ENCODE assay signal across 8 cellular contexts in genomic region chr12:31518680-31519227, GRCh38.
DNase-seq lines count a peak whose midpoint lies in the region; ATAC-seq, FAIRE-seq and TF ChIP-seq lines count a peak whose summit lies in the region.

No MANE protein-coding gene starts in this region.

- H3K4me2 ChIP-seq in endothelial cell of umbilical vein (ENCODE audit: insufficient read depth, low read length) (peak overlapping the region; percentile 71), neuronal stem cell (ENCODE audit: insufficient read depth, low read length, poor library complexity, severe bottlenecking) (no peak overlapping the region)

- H2BK120ac ChIP-seq in neuronal stem cell (ENCODE audit: low read depth, low read length) = no peak overlapping the region

- H2BK5ac ChIP-seq in neuronal stem cell (ENCODE audit: low read length) = no peak overlapping the region

- H4K91ac ChIP-seq in neuronal stem cell (ENCODE audit: low read depth, low read length, poor library complexity) = no peak overlapping the region

- H2AK5ac ChIP-seq in neuronal stem cell (ENCODE audit: low read depth, low read length) = no peak overlapping the region

- H3K18ac ChIP-seq in neuronal stem cell (ENCODE audit: low read length) = no peak overlapping the region

- no peaks in the 10 kb centered on the region for H4K20me1 ChIP-seq in endothelial cell of umbilical vein (replicated peaks; ENCODE audit: control insufficient read depth, extremely low read depth, insufficient read depth, low read length)

- peaks cover 41% of the 10 kb centered on the region for H3K4me1 ChIP-seq in endothelial cell of umbilical vein (ENCODE audit: control insufficient read depth, extremely low read depth, insufficient read depth, low read length)
- H3K4me1 ChIP-seq in neuronal stem cell (ENCODE audit: control insufficient read depth in 2 of 2, insufficient read depth in 1 of 2, low read depth in 1 of 2, low read length in 2 of 2) = peaks cover 15 to 24% of the 10 kb centered on the region in 2 donors
- peaks cover 8 to 40% (median 20%) of the 10 kb centered on the region in 4 donors for H3K4me1 ChIP-seq in stomach

- no peaks in the 10 kb centered on the region for H3K79me1 ChIP-seq in neuronal stem cell (ENCODE audit: low read depth, low read length)

- H3K9me3 ChIP-seq in endothelial cell of umbilical vein (replicated peaks; ENCODE audit: control insufficient read depth, insufficient read depth, low read length) (no peaks in the 10 kb centered on the region), neuronal stem cell (replicated peaks in 1 of 2; ENCODE audit: control insufficient read depth in 2 of 2, insufficient read depth in 1 of 2, low read depth in 1 of 2, low read length in 2 of 2) (no peaks in the 10 kb centered on the region), stomach (no peaks in the 10 kb centered on the region)

- ATAC-seq in HG03039 (IDR thresholded peaks at IDR 0.05; ENCODE audit: unreplicated experiment) (no peak), HG03521 (IDR thresholded peaks at IDR 0.05; ENCODE audit: unreplicated experiment) (no peak)

- no peak overlapping the region for H3K4ac ChIP-seq in neuronal stem cell (ENCODE audit: low read length)

- no peak overlapping the region for H2BK15ac ChIP-seq in neuronal stem cell (ENCODE audit: low read length)

- H2BK12ac ChIP-seq in neuronal stem cell (ENCODE audit: low read length) = no peak overlapping the region

- H3K36me3 ChIP-seq in endothelial cell of umbilical vein (ENCODE audit: control insufficient read depth in 2 of 2, extremely low read depth in 1 of 2, insufficient read depth in 2 of 2, low read length in 2 of 2) (no peaks in the 10 kb centered on the region), neuronal stem cell (replicated peaks in 1 of 2; ENCODE audit: control insufficient read depth in 2 of 2, insufficient read depth in 2 of 2, low read length in 2 of 2) (peaks cover 0 to 2% of the 10 kb centered on the region in 2 donors), stomach (no peaks in the 10 kb centered on the region)

- no peak overlapping the region for H2AFZ ChIP-seq in endothelial cell of umbilical vein (ENCODE audit: low read depth, low read length)
- H2AFZ ChIP-seq in neuronal stem cell (ENCODE audit: low read length) = no peak overlapping the region

- peak overlapping the region; percentile 77 for H3K9ac ChIP-seq in endothelial cell of umbilical vein (replicated peaks; ENCODE audit: extremely low read depth, insufficient read depth, low read length)
- H3K9ac ChIP-seq in neuronal stem cell (ENCODE audit: low read depth, low read length, poor library complexity) = no peak overlapping the region

- no CpG with 5 or more reads among the region's 4 CpGs for WGBS in neuronal stem cell (ENCODE audit: extremely low coverage in 2 of 2, insufficient read length in 2 of 2, insufficient replicate concordance in 1 of 2), 2 donors
- WGBS in stomach, 5 donors = 42 to 64% (median 60%) methylated on average over 4 of the region's 4 CpGs

- TF ChIP-seq CTCF in endothelial cell of umbilical vein (IDR thresholded peaks at IDR 0.05; ENCODE audit: extremely low read depth in 1 of 2, insufficient read depth in 1 of 2, low read depth in 1 of 2, low read length in 2 of 2) (no peak), stomach (IDR thresholded peaks at IDR 0.05) (no peak)

- H3K27ac ChIP-seq in endothelial cell of umbilical vein (ENCODE audit: insufficient read depth, low read depth, low read length) = peak overlapping the region; percentile 97
- H3K27ac ChIP-seq in neuronal stem cell (replicated peaks; ENCODE audit: low read length) = peak overlapping the region; percentile 88
- H3K27ac ChIP-seq in stomach = no peak overlapping the region

- no peak for TF ChIP-seq POLR2A in endothelial cell of umbilical vein (IDR thresholded peaks at IDR 0.05; ENCODE audit: low read depth, low read length)
- no peak for TF ChIP-seq POLR2A in stomach (IDR thresholded peaks at IDR 0.05)

- no peak overlapping the region for H4K8ac ChIP-seq in neuronal stem cell (ENCODE audit: low read depth, low read length)

- intact Hi-C loops in endothelial cell of umbilical vein (cut with micrococcal nuclease) = loop anchor here (1.0 kb wide), 2 partner anchors 11 to 27 kb away; no protein-coding TSS in a partner anchor
- intact Hi-C loops in stomach (cut with DNase I; ENCODE audit: low total_unique reads) = no loop called here

- POLR2A ChIA-PET in endothelial cell of umbilical vein (lab: Charles Lee) = interaction anchor here (0.8 to 1.8 kb wide), 4 partner anchors 9 to 82 kb away, joined by 3 to 7 read pairs (median 4); no protein-coding TSS in a partner anchor

- CTCF ChIA-PET in endothelial cell of umbilical vein (lab: Charles Lee) = interaction anchor here (0.7 to 2.6 kb wide), 18 partner anchors 10 to 120 kb away, joined by 3 to 19 read pairs (median 4); partner anchors contain the start of gene DENND5B

- no peaks in the 10 kb centered on the region for H3K9me1 ChIP-seq in endothelial cell of umbilical vein (replicated peaks; ENCODE audit: control insufficient read depth, extremely low read depth, insufficient read depth, low read length)

- peaks cover 17% of the 10 kb centered on the region for H3K79me2 ChIP-seq in endothelial cell of umbilical vein (ENCODE audit: control insufficient read depth, insufficient read depth, low read length)

- FAIRE-seq in endothelial cell of umbilical vein (lab: Jason Lieb, UNC) = peak; percentile 96

- TF ChIP-seq EP300 in stomach (IDR thresholded peaks at IDR 0.05) = no peak

- H3K14ac ChIP-seq in neuronal stem cell (ENCODE audit: low read length) = no peak overlapping the region

- dilution Hi-C loops in endothelial cell of umbilical vein (cut with MboI; ENCODE audit: extremely low pct_ligation_motif_present, low sequenced_read_pairs) = no loop called here

- H3K4me3 ChIP-seq in endothelial cell of umbilical vein (replicated peaks in 1 of 3; ENCODE audit: insufficient read depth in 1 of 3, low read depth in 1 of 3, low read length in 3 of 3) (no peak overlapping the region), neuronal stem cell (ENCODE audit: low read length in 2 of 2) (no peak overlapping the region), stomach (no peak overlapping the region)

- H3K27me3 ChIP-seq in endothelial cell of umbilical vein (ENCODE audit: control insufficient read depth in 2 of 2, insufficient read depth in 2 of 2, low read length in 2 of 2) (no peaks in the 10 kb centered on the region), neuronal stem cell (ENCODE audit: control insufficient read depth in 3 of 3, insufficient read depth in 3 of 3, low read depth in 1 of 3, low read length in 3 of 3) (no peaks in the 10 kb centered on the region), stomach (no peaks in the 10 kb centered on the region)

- peak; percentile 85 for DNase-seq in GM03348 (ENCODE audit: low spot score)
- DNase-seq in NCI-H460 (ENCODE audit: extremely low read depth, low read depth) = peak; percentile 91
- DNase-seq in endothelial cell of umbilical vein (ENCODE audit: low read depth, low spot score) = peak; percentile 99
- DNase-seq in neuronal stem cell (ENCODE audit: low spot score) = peak; percentile 29
- no peak for DNase-seq in T-helper 2 cell
- DNase-seq in stomach = no peak

- H3K23ac ChIP-seq in neuronal stem cell (ENCODE audit: low read depth, low read length, poor library complexity) = no peak overlapping the region

- no TSS peak for BruUV-seq in endothelial cell of umbilical vein (replicated peaks; lab: Mats Ljungman, UMichigan)

TF ChIP-seq in endothelial cell of umbilical vein, 7 proteins besides CTCF, POLR2A, EP300 and RAD21:
- TF ChIP-seq EZH2 (IDR thresholded peaks at IDR 0.05; ENCODE audit: borderline replicate concordance, low read depth, low read length, severe bottlenecking) (no peak), MAX (IDR thresholded peaks at IDR 0.05; ENCODE audit: insufficient read depth, insufficient read length) (no peak), FOS (IDR thresholded peaks at IDR 0.05; ENCODE audit: borderline replicate concordance, insufficient read depth, low read length) (peak; percentile 83), GATA2 (IDR thresholded peaks at IDR 0.05; ENCODE audit: insufficient read depth, insufficient read length, low read depth, low read length) (peak; percentile 51), JUN (IDR thresholded peaks at IDR 0.05; ENCODE audit: borderline replicate concordance, insufficient read depth, insufficient read length, low read depth) (peak; percentile 89), MYC (IDR thresholded peaks at IDR 0.05; ENCODE audit: low read depth, low read length) (no peak), POLR2AphosphoS5 (IDR thresholded peaks at IDR 0.05; ENCODE audit: insufficient read depth, low read depth, low read length) (peak; percentile 68)

Comparison
In these comparisons a context has a peak if more than half of its experiments do, and no peak if none do; other contexts are left out.
1. DNase-seq: peak in GM03348 (single experiment), NCI-H460 (single experiment), endothelial cell of umbilical vein (single experiment) and neuronal stem cell (single experiment); none in T-helper 2 cell (0 of 5) and stomach (single experiment).
2. H3K27ac ChIP-seq: peak in endothelial cell of umbilical vein (single experiment) and neuronal stem cell (single experiment); none in stomach (0 of 5).